Comparison of ENCODE assay signal across 13 cellular contexts in the genomic region with DNA sequence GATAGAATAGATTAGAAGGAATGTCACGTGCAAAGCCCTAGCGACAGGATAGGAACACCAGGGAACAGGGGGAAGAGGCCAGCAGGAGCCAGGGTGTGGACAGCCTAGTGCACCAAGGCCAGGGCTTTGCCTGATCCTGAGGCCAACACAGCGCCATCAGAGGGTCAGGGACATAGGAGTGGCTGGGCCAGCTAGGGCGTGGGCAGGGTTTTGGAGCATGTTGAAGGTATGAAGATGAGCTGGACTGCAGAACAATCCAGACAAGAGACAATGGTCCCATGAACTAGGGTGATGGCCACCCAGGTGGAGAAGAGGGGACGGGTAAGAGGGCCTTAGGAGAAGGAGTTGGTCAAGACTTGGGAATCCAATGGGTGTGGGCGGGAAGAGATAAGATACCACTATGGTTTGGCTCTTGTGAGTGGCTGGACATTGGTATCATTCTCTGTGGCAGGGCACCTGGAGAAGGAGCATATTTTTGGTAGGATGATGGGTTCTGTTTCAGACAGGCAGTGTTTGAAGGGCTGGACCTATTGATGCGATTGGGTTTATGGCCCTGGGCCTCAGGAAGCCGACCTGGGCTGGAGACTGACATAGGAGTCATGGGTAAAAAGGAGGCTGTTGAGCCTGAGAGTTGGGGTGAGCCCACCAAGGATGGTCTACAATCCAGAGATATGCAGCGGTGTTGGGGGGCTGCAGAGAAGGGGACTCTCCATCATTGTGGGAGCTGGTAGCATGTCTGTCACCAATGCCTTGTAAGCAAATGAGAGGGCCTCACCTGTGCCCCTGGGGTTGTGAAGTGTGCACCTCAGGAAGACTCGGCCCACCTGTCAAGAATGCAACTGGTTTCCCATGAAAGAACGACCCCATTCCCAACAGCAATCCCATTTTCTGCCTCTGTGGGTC. TPM values are rescaled to one million over a fixed set of nuclear protein-coding genes. Genes with fewer than 3 reads are reported as not detected.
"Had no signal": no experiment of that assay in that cellular context is flagged by ENCODE, and none has a peak within 500 bp of the region (broad histone marks: within the 10 kb centered on the region; RNA-seq: fewer than 3 reads in every experiment).

No MANE protein-coding gene starts in this region.

- H3K27ac Mint-ChIP-seq: activated naive CD4-positive, alpha-beta T cell treated with anti-CD3 and anti-CD28 coated beads for 36 hours; stimulated activated effector memory CD8-positive, alpha-beta T cell treated with anti-CD3 and anti-CD28 coated beads, Interleukin-12 subunit alpha, Interleukin-12 subunit beta, amount 100 ng/mL, for 72 hours had no signal

- H3K27ac ChIP-seq: parathyroid adenoma had no signal

- DNase-seq: activated CD4-positive, alpha-beta T cell treated with anti-CD3 and anti-CD28 coated beads for 4 hours; activated naive CD4-positive, alpha-beta T cell treated with anti-CD3 and anti-CD28 coated beads for 36 hours; caudate nucleus; effector CD8-positive, alpha-beta T cell; hippocampal formation; retina; trophoblast cell had no signal

- H3K4me3 ChIP-seq: coronary artery, mucosa of descending colon, smooth muscle cell had no signal

- H3K9me3 Mint-ChIP-seq: activated naive CD4-positive, alpha-beta T cell treated with anti-CD3 and anti-CD28 coated beads for 36 hours; stimulated activated effector memory CD8-positive, alpha-beta T cell treated with anti-CD3 and anti-CD28 coated beads, Interleukin-12 subunit alpha, Interleukin-12 subunit beta, amount 100 ng/mL, for 72 hours had no signal

- H2AFZ ChIP-seq: parathyroid adenoma had no signal

- H3K4me2 ChIP-seq: smooth muscle cell had no signal

- H3K9me3 ChIP-seq: mucosa of descending colon had no signal

- H3K9ac ChIP-seq: parathyroid adenoma had no signal

RNA-seq across cellular contexts. Expression of a gene that starts 14.0 kb away (rescaled TPM):
- total RNA-seq: activated naive CD4-positive, alpha-beta T cell treated with anti-CD3 and anti-CD28 coated beads for 36 hours; T-helper 1 cell treated with Interleukin-12 subunit alpha and Interleukin-12 subunit beta and Interleukin-4 antibody, amounts not matched to agents 30 ng/mL and 1 ng/mL, for 36 hours had no signal
- polyA plus RNA-seq: smooth muscle cell had no signal
